29 cellular contexts compared by ENCODE assay signal in genomic region chr6:33187809-33188208, GRCh38.
"Had no signal": no experiment of that assay in that cellular context is flagged by ENCODE, and none has a peak within 500 bp of the region (broad histone marks: within the 10 kb centered on the region; RNA-seq: fewer than 3 reads in every experiment).

No MANE protein-coding gene starts in this region.

- H3K36me3 ChIP-seq: stomach, suprapubic skin, thoracic aorta, thyroid gland, tibial artery, transverse colon, upper lobe of left lung, upper lobe of right lung, uterus, vagina had no signal

- H3K27ac Mint-ChIP-seq: stimulated activated effector memory CD8-positive, alpha-beta T cell treated with anti-CD3 and anti-CD28 coated beads, Interleukin-12 subunit alpha, Interleukin-12 subunit beta, amount 100 ng/mL, for 72 hours; stimulated activated memory B cell treated with anti-CD40 and anti-IgM and Interleukin-4, amounts not matched to agents 10 μg/mL and 1 μg/mL and 100 μg/mL, for 72 hours; stimulated activated naive B cell treated with anti-CD40 and anti-IgM and Interleukin-4, amounts not matched to agents 10 μg/mL and 1 μg/mL and 100 μg/mL, for 72 hours; stimulated activated naive CD8-positive, alpha-beta T cell treated with anti-CD3 and anti-CD28 coated beads, Interleukin-15, amount 100 ng/mL, for 72 hours; stimulated activated naive CD8-positive, alpha-beta T cell treated with anti-CD3 and anti-CD28 coated beads, Interleukin-15, Interleukin-2, amounts not matched to agents 100 ng/mL and 50 ng/mL, for 24 hours; type B pancreatic cell had no signal

- H3K27me3 ChIP-seq: testis, thyroid gland, vagina had no signal

- H3K27ac ChIP-seq: stomach, suprapubic skin, testis, thoracic aorta, thyroid gland, tibial artery, tibial nerve, transverse colon, upper lobe of left lung, upper lobe of right lung, uterus, vagina had no signal

- H3K9me3 Mint-ChIP-seq: type B pancreatic cell had no signal

- ATAC-seq: stimulated activated effector memory CD8-positive, alpha-beta T cell treated with anti-CD3 and anti-CD28 coated beads, Interleukin-12 subunit alpha, Interleukin-12 subunit beta, amount 100 ng/mL, for 72 hours; stimulated activated memory B cell treated with anti-CD40 and anti-IgM and Interleukin-4, amounts not matched to agents 10 μg/mL and 1 μg/mL and 100 μg/mL, for 72 hours; stimulated activated naive B cell treated with anti-CD40 and anti-IgM and Interleukin-4, amounts not matched to agents 10 μg/mL and 1 μg/mL and 100 μg/mL, for 72 hours; stimulated activated naive CD8-positive, alpha-beta T cell treated with anti-CD3 and anti-CD28 coated beads, Interleukin-15, amount 100 ng/mL, for 72 hours; stimulated activated naive CD8-positive, alpha-beta T cell treated with anti-CD3 and anti-CD28 coated beads, Interleukin-15, Interleukin-2, amounts not matched to agents 100 U/mL and 50 U/mL, for 24 hours; upper lobe of right lung had no signal

- H3K36me3 Mint-ChIP-seq: stimulated activated effector memory CD8-positive, alpha-beta T cell treated with anti-CD3 and anti-CD28 coated beads, Interleukin-12 subunit alpha, Interleukin-12 subunit beta, amount 100 ng/mL, for 72 hours had no signal

- DNase-seq: stimulated activated CD4-positive, alpha-beta T cell treated with anti-CD3 and anti-CD28 coated beads, Interleukin-2, amount 100 ng/mL, for 48 hours; stimulated activated CD4-positive, alpha-beta T cell treated with anti-CD3 and anti-CD28 coated beads, Interleukin-4, amount 100 ng/mL, for 1 hour; stimulated activated CD4-positive, alpha-beta T cell treated with anti-CD3 and anti-CD28 coated beads, Interleukin-4, amount 100 ng/mL, for 24 hours; stimulated activated CD4-positive, alpha-beta T cell treated with anti-CD3 and anti-CD28 coated beads, Interleukin-4, amount 100 ng/mL, for 4 hours; stimulated activated CD8-positive, alpha-beta memory T cell treated with anti-CD3 and anti-CD28 coated beads, Interleukin-4, amount 100 ng/mL, for 48 hours; stimulated activated naive B cell treated with anti-CD40 and anti-IgM and Interleukin-4, amounts not matched to agents 10 μg/mL and 1 μg/mL and 100 μg/mL, for 72 hours; stimulated activated naive CD4-positive, alpha-beta T cell; stimulated activated naive CD4-positive, alpha-beta T cell treated with Interleukin-2 at 50 U/mL for 16 hours; stimulated activated naive CD8-positive, alpha-beta T cell treated with anti-CD3 and anti-CD28 coated beads, Interleukin-15, amount 100 ng/mL, for 72 hours; stimulated activated naive CD8-positive, alpha-beta T cell treated with anti-CD3 and anti-CD28 coated beads, Interleukin-15, Interleukin-2, amounts not matched to agents 100 U/mL and 50 U/mL, for 24 hours; stomach; substantia nigra; testis; thyroid gland; tibial artery; transverse colon; trophoblast cell; upper lobe of left lung; upper lobe of right lung; uterus had no signal

- H3K9me3 ChIP-seq: stomach, suprapubic skin, testis, thoracic aorta, thyroid gland, tibial artery, tibial nerve, transverse colon, upper lobe of left lung, upper lobe of right lung, uterus, vagina had no signal

- H3K4me3 Mint-ChIP-seq: stimulated activated effector memory CD8-positive, alpha-beta T cell treated with anti-CD3 and anti-CD28 coated beads, Interleukin-12 subunit alpha, Interleukin-12 subunit beta, amount 100 ng/mL, for 72 hours; stimulated activated memory B cell treated with anti-CD40 and anti-IgM and Interleukin-4, amounts not matched to agents 10 μg/mL and 1 μg/mL and 100 μg/mL, for 72 hours; stimulated activated naive B cell treated with anti-CD40 and anti-IgM and Interleukin-4, amounts not matched to agents 10 μg/mL and 1 μg/mL and 100 μg/mL, for 72 hours; stimulated activated naive CD8-positive, alpha-beta T cell treated with anti-CD3 and anti-CD28 coated beads, Interleukin-15, amount 100 ng/mL, for 72 hours; stimulated activated naive CD8-positive, alpha-beta T cell treated with anti-CD3 and anti-CD28 coated beads, Interleukin-15, Interleukin-2, amounts not matched to agents 100 ng/mL and 50 ng/mL, for 24 hours; type B pancreatic cell had no signal

- H3K4me3 ChIP-seq: stomach, suprapubic skin, testis, thoracic aorta, thyroid gland, tibial artery, tibial nerve, transverse colon, upper lobe of left lung, upper lobe of right lung, uterus, vagina had no signal

- FAIRE-seq: urothelium cell line had no signal
